19 cellular contexts compared by ENCODE assay signal in genomic region chr6:232896-233640, GRCh38. TPM values are rescaled to one million over a fixed set of nuclear protein-coding genes. Genes with fewer than 3 reads are reported as not detected.
DNase-seq lines count a peak whose midpoint lies in the region; ATAC-seq, FAIRE-seq and TF ChIP-seq lines count a peak whose summit lies in the region.
"Had no signal": no experiment of that assay in that cellular context is flagged by ENCODE, and none has a peak within 500 bp of the region (broad histone marks: within the 10 kb centered on the region; RNA-seq: fewer than 3 reads in every experiment).

No MANE protein-coding gene starts in this region.

- no peak overlapping the region for H2AFZ ChIP-seq in H1 (ENCODE audit: low read length)

- no peak for TF ChIP-seq EP300 in H1 (IDR thresholded peaks at IDR 0.05; ENCODE audit: borderline replicate concordance in 1 of 2, low read depth in 2 of 2, low read length in 2 of 2)

- H3K4ac ChIP-seq in H1 (replicated peaks; ENCODE audit: insufficient read length, low read depth, low read length) = no peak overlapping the region

- no peak overlapping the region for H2AK5ac ChIP-seq in H1 (ENCODE audit: low read depth, low read length)

- H3K23me2 ChIP-seq in H1 (ENCODE audit: low read depth, low read length) = no peaks in the 10 kb centered on the region

- H3K27me3 ChIP-seq in H1 (replicated peaks in 1 of 4; ENCODE audit: control insufficient read depth in 3 of 4, extremely low read depth in 1 of 4, insufficient read depth in 3 of 4, low read length in 3 of 4) = no peaks in the 10 kb centered on the region

- no peak for TF ChIP-seq RAD21 in H1 (IDR thresholded peaks at IDR 0.05 in 1 of 2, conservative IDR thresholded peaks at IDR 0.05 in 1 of 2; ENCODE audit: low read depth in 2 of 2, low read length in 2 of 2)

- H3K9ac ChIP-seq in H1 (replicated peaks in 1 of 4; ENCODE audit: extremely low read depth in 1 of 4, low read depth in 3 of 4, low read length in 3 of 4) = no peak overlapping the region
- H3K9ac ChIP-seq: BLaER1 treated with 17β-estradiol and CSF1 and Interleukin-3, amounts not matched to agents 10 nM and 100 nM had no signal

- peak; percentile 52 for DNase-seq in activated CD8-positive, alpha-beta memory T cell treated with anti-CD3 and anti-CD28 coated beads for 24 hours
- no peak for DNase-seq in activated CD8-positive, alpha-beta memory T cell treated with anti-CD3 and anti-CD28 coated beads, Interleukin-2, amount 10 ng/mL, durations not matched to agents 7 days and 5 days
- DNase-seq in T-helper 17 cell (no peak), H1 (ENCODE audit: low read depth in 1 of 2, low spot score in 2 of 2) (no peak), SIG-M5 treated with dmso at 0.1 percent for 504 hours (lab: John Stamatoyannopoulos, UW; ENCODE audit: unreplicated experiment) (no peak)
- no peak for DNase-seq in stimulated activated naive B cell treated with anti-CD40 and anti-IgM and Interleukin-4, amounts not matched to agents 10 μg/mL and 1 μg/mL and 100 μg/mL, for 72 hours
- DNase-seq in stimulated activated CD4-positive, alpha-beta T cell treated with anti-CD3 and anti-CD28 coated beads, Interleukin-4, amount 100 ng/mL, for 4 hours = no peak
- DNase-seq: 8988T, NCI-H1092 treated with DMSO at 0.1 percent for 48 hours, NCI-H1694, NCI-H2107, NCI-H345, NCI-H526 treated with DMSO at 0.1 percent for 48 hours, PC-3 had no signal

- no peak for FAIRE-seq in H1 (lab: Jason Lieb, UNC)
- FAIRE-seq: GM18507 had no signal

- peaks cover 0 to 8% (median 6%) of the 10 kb centered on the region in 4 experiments; a peak in 4 of 7 replicates for H3K4me1 ChIP-seq in H1 (replicated peaks in 1 of 4; ENCODE audit: control insufficient read depth in 3 of 4, insufficient read depth in 4 of 4, low read length in 3 of 4)
- H3K4me1 ChIP-seq: HAP-1 had no signal

- no peak overlapping the region for H3K23ac ChIP-seq in H1 (ENCODE audit: insufficient read length)

- H3K27me3 Mint-ChIP-seq in activated CD8-positive, alpha-beta memory T cell treated with anti-CD3 and anti-CD28 coated beads, Interleukin-2, amount 10 ng/mL, durations not matched to agents 7 days and 5 days = no peaks in the 10 kb centered on the region
- H3K27me3 Mint-ChIP-seq in T-helper 17 cell = no peaks in the 10 kb centered on the region
- H3K27me3 Mint-ChIP-seq in stimulated activated naive B cell treated with anti-CD40 and anti-IgM and Interleukin-4, amounts not matched to agents 10 μg/mL and 1 μg/mL and 100 μg/mL, for 72 hours = no peaks in the 10 kb centered on the region

- POLR2A ChIA-PET in H1 (lab: Charles Lee; ENCODE audit: partially characterized antibody) = no interaction called here

- H2BK120ac ChIP-seq in H1 (replicated peaks; ENCODE audit: low read depth, low read length) = no peak overlapping the region

- no peak overlapping the region for H3K27ac ChIP-seq in H1 (ENCODE audit: low read depth, low read length)
- H3K27ac ChIP-seq: BLaER1 treated with 17β-estradiol and CSF1 and Interleukin-3, amounts not matched to agents 10 nM and 100 nM had no signal

- TF ChIP-seq POLR2A in H1 (IDR thresholded peaks at IDR 0.05; ENCODE audit: control extremely low read depth in 1 of 2, low read depth in 2 of 2, low read length in 2 of 2) = no peak

- 0 out of 2 replicates have a peak overlapping the region, but pooled peaks have one; percentile 24 for H2BK5ac ChIP-seq in H1 (ENCODE audit: low read depth, low read length)

- H3K9me3 ChIP-seq in T-helper 17 cell (ENCODE audit: control insufficient read depth, low read length, poor library complexity, severe bottlenecking) (no peaks in the 10 kb centered on the region), H1 (ENCODE audit: insufficient read depth in 2 of 2, low read depth in 1 of 2, low read length in 1 of 2) (peaks cover 4 to 5% of the 10 kb centered on the region in 2 experiments; a peak in 3 of 4 replicates)
- H3K9me3 ChIP-seq: BLaER1 treated with 17β-estradiol and CSF1 and Interleukin-3, amounts not matched to agents 10 nM and 100 nM; HAP-1 had no signal

- no peak overlapping the region for H2BK20ac ChIP-seq in H1 (ENCODE audit: low read length)

- no peak for TF ChIP-seq CTCF in H1 (IDR thresholded peaks at IDR 0.05; ENCODE audit: control extremely low read depth in 1 of 3, insufficient read depth in 1 of 3, low read depth in 1 of 3, low read length in 3 of 3)

- H3K4me1 Mint-ChIP-seq in activated CD8-positive, alpha-beta memory T cell treated with anti-CD3 and anti-CD28 coated beads, Interleukin-2, amount 10 ng/mL, durations not matched to agents 7 days and 5 days = peaks cover 65% of the 10 kb centered on the region
- H3K4me1 Mint-ChIP-seq in T-helper 17 cell = peaks cover 22% of the 10 kb centered on the region
- peaks cover 46 to 66% of the 10 kb centered on the region in 2 donors for H3K4me1 Mint-ChIP-seq in stimulated activated naive B cell treated with anti-CD40 and anti-IgM and Interleukin-4, amounts not matched to agents 10 μg/mL and 1 μg/mL and 100 μg/mL, for 72 hours

- CTCF ChIA-PET in activated CD8-positive, alpha-beta memory T cell treated with anti-CD3 and anti-CD28 coated beads, Interleukin-2, amount 10 ng/mL, durations not matched to agents 7 days and 5 days (lab: Charles Lee) = interaction anchor here (0.7 to 2.4 kb wide), 3 partner anchors 10 to 45 kb away, joined by 3 to 10 read pairs (median 3); no protein-coding TSS in a partner anchor
- CTCF ChIA-PET in H1 (lab: Charles Lee; ENCODE audit: partially characterized antibody) = interaction anchor here (0.8 to 8.7 kb wide), 4 partner anchors 9 to 177 kb away, joined by 3 to 46 read pairs (median 4); no protein-coding TSS in a partner anchor

- H3K4me3 Mint-ChIP-seq in activated CD8-positive, alpha-beta memory T cell treated with anti-CD3 and anti-CD28 coated beads, Interleukin-2, amount 10 ng/mL, durations not matched to agents 7 days and 5 days = no peak overlapping the region
- H3K4me3 Mint-ChIP-seq in T-helper 17 cell = peak overlapping the region; percentile 45
- peak overlapping the region in 1 of 2 donors; percentile 2 for H3K4me3 Mint-ChIP-seq in stimulated activated naive B cell treated with anti-CD40 and anti-IgM and Interleukin-4, amounts not matched to agents 10 μg/mL and 1 μg/mL and 100 μg/mL, for 72 hours
- H3K4me3 Mint-ChIP-seq: IgD-negative memory B cell had no signal

- no peak overlapping the region for H3K4me2 ChIP-seq in H1 (ENCODE audit: insufficient read depth in 1 of 2, low read depth in 2 of 2, low read length in 2 of 2)

- no peak overlapping the region for H3K14ac ChIP-seq in H1 (ENCODE audit: insufficient read length)

- H4K20me1 ChIP-seq in H1 (replicated peaks in 1 of 2; ENCODE audit: control insufficient read depth in 1 of 2, insufficient read depth in 2 of 2, low read length in 2 of 2) = no peaks in the 10 kb centered on the region
- H4K20me1 ChIP-seq: BLaER1 treated with 17β-estradiol and CSF1 and Interleukin-3, amounts not matched to agents 10 nM and 100 nM had no signal

- H3K18ac ChIP-seq in H1 (ENCODE audit: extremely low read depth, low read length) = no peak overlapping the region

- no peaks in the 10 kb centered on the region for H3K36me3 ChIP-seq in H1 (ENCODE audit: control insufficient read depth in 2 of 4, insufficient read depth in 4 of 4, low read length in 3 of 4)
- H3K36me3 ChIP-seq: BLaER1 treated with 17β-estradiol and CSF1 and Interleukin-3, amounts not matched to agents 10 nM and 100 nM; HAP-1 had no signal

- 93% methylated on average over 14 of the region's 14 CpGs; no CpG with 5 or more reads in 1 of the 2 experiments for WGBS in H1 (ENCODE audit: extremely low coverage in 1 of 2, insufficient coverage in 1 of 2, insufficient read length in 1 of 2, insufficient replicate concordance in 2 of 2, low coverage in 1 of 2, low lambda C conversion rate in 2 of 2, missing lambda C conversion rate in 1 of 2), 2 experiments

- no peak overlapping the region for H2BK15ac ChIP-seq in H1 (ENCODE audit: low read length)

- no peaks in the 10 kb centered on the region for H3K79me2 ChIP-seq in H1 (ENCODE audit: control insufficient read depth in 1 of 2, insufficient read depth in 2 of 2, low read length in 2 of 2)

- no peak overlapping the region for H3K27ac Mint-ChIP-seq in activated CD8-positive, alpha-beta memory T cell treated with anti-CD3 and anti-CD28 coated beads, Interleukin-2, amount 10 ng/mL, durations not matched to agents 7 days and 5 days
- H3K27ac Mint-ChIP-seq in T-helper 17 cell = no peak overlapping the region
- H3K27ac Mint-ChIP-seq in stimulated activated naive B cell treated with anti-CD40 and anti-IgM and Interleukin-4, amounts not matched to agents 10 μg/mL and 1 μg/mL and 100 μg/mL, for 72 hours = peak overlapping the region; percentile 60
- H3K27ac Mint-ChIP-seq: IgD-negative memory B cell had no signal

- H2BK12ac ChIP-seq in H1 (ENCODE audit: low read depth, low read length) = peak overlapping the region; percentile 17; the same call in 1 of the 2 replicates

- H3K9me3 Mint-ChIP-seq in activated CD8-positive, alpha-beta memory T cell treated with anti-CD3 and anti-CD28 coated beads, Interleukin-2, amount 10 ng/mL, durations not matched to agents 7 days and 5 days (ENCODE audit: low read depth) = no peaks in the 10 kb centered on the region
- no peaks in the 10 kb centered on the region for H3K9me3 Mint-ChIP-seq in stimulated activated naive B cell treated with anti-CD40 and anti-IgM and Interleukin-4, amounts not matched to agents 10 μg/mL and 1 μg/mL and 100 μg/mL, for 72 hours
- H3K9me3 Mint-ChIP-seq: IgD-negative memory B cell had no signal

- no peak overlapping the region for H4K91ac ChIP-seq in H1 (replicated peaks; ENCODE audit: insufficient read length, low read length)

- no peak for ATAC-seq in activated CD8-positive, alpha-beta memory T cell treated with anti-CD3 and anti-CD28 coated beads, Interleukin-2, amount 10 ng/mL, durations not matched to agents 7 days and 5 days
- ATAC-seq in T-helper 17 cell (no peak), HG02885 (IDR thresholded peaks at IDR 0.05; ENCODE audit: poor library complexity, unreplicated experiment) (no peak)
- peak; percentile 54 to 58 for ATAC-seq in stimulated activated naive B cell treated with anti-CD40 and anti-IgM and Interleukin-4, amounts not matched to agents 10 μg/mL and 1 μg/mL and 100 μg/mL, for 72 hours (replicated peaks)
- ATAC-seq: PC-3 had no signal

- H3K4me3 ChIP-seq in H1 (ENCODE audit: extremely low read depth in 1 of 4, insufficient read depth in 2 of 4, low read depth in 3 of 4, low read length in 4 of 4) = no peak overlapping the region
- H3K4me3 ChIP-seq: BLaER1 treated with 17β-estradiol and CSF1 and Interleukin-3, amounts not matched to agents 10 nM and 100 nM; HAP-1 had no signal

- H4K5ac ChIP-seq in H1 (ENCODE audit: insufficient read length, low read depth, low read length) = no peak overlapping the region

- no peak overlapping the region for H3K56ac ChIP-seq in H1 (replicated peaks; ENCODE audit: insufficient read length, low read depth, low read length)

- peaks cover 8% of the 10 kb centered on the region for H3K36me3 Mint-ChIP-seq in activated CD8-positive, alpha-beta memory T cell treated with anti-CD3 and anti-CD28 coated beads, Interleukin-2, amount 10 ng/mL, durations not matched to agents 7 days and 5 days
- no peaks in the 10 kb centered on the region for H3K36me3 Mint-ChIP-seq in T-helper 17 cell (ENCODE audit: low read depth)
- H3K36me3 Mint-ChIP-seq in stimulated activated naive B cell treated with anti-CD40 and anti-IgM and Interleukin-4, amounts not matched to agents 10 μg/mL and 1 μg/mL and 100 μg/mL, for 72 hours = no peaks in the 10 kb centered on the region
- H3K36me3 Mint-ChIP-seq: IgD-negative memory B cell had no signal

- no peak overlapping the region for H4K8ac ChIP-seq in H1 (ENCODE audit: extremely low read depth, insufficient read depth, low read length)

- no peaks in the 10 kb centered on the region for H3K79me1 ChIP-seq in H1 (ENCODE audit: low read depth, low read length)

RNA-seq across cellular contexts. Expression of gene DUSP22, which starts 59.2 kb away (rescaled TPM):
- total RNA-seq in activated CD8-positive, alpha-beta memory T cell treated with anti-CD3 and anti-CD28 coated beads, Interleukin-2, amount 10 ng/mL, durations not matched to agents 7 days and 5 days = 10 to 100 TPM; 38.1 to 47.8 TPM
- total RNA-seq in T-helper 17 cell = 10 to 100 TPM; 26.9 to 38.1 TPM
- total RNA-seq in H1 (2021; fragmentation: NEBNext Ultra II Directional; extraction: Animal tissue kit (Norgen Biotek cat#: 25700)) = 29.8 and 32.4 TPM in 2 replicates
- 15.5 and 27.2 TPM in 2 replicates for polyA plus RNA-seq in H1 (2011; rRNA removed)
- polyA plus RNA-seq in H1 (2011; cell fraction: cytosol; rRNA removed) = 24.9 TPM
- polyA plus RNA-seq in H1 (2011; cell fraction: nucleus; rRNA removed) = 31.8 TPM
- 25.3 to 32.8 TPM (median 28.0 TPM) in 4 replicates for polyA plus RNA-seq in H1 (2012, experiment 1 of 2)
- 25.0 TPM for polyA plus RNA-seq in H1 (2012, experiment 2 of 2)
- 16.8 TPM for polyA plus RNA-seq in H1 (2013, experiment 1 of 2)
- polyA plus RNA-seq in H1 (2013, experiment 2 of 2) = 17.0 TPM
- polyA minus RNA-seq in H1 (2011; rRNA and poly(A)+ RNA removed) = 19.7 and 20.7 TPM in 2 replicates
- 8.5 TPM for polyA minus RNA-seq in H1 (2011; cell fraction: cytosol; rRNA and poly(A)+ RNA removed)
- 19.9 TPM for polyA minus RNA-seq in H1 (2011; cell fraction: nucleus; rRNA and poly(A)+ RNA removed)

Comparison
In these comparisons a context has a peak if more than half of its experiments do, and no peak if none do; other contexts are left out.
1. ATAC-seq: peak in stimulated activated naive B cell treated with anti-CD40 and anti-IgM and Interleukin-4, amounts not matched to agents 10 μg/mL and 1 μg/mL and 100 μg/mL, for 72 hours (2 of 2); none in activated CD8-positive, alpha-beta memory T cell treated with anti-CD3 and anti-CD28 coated beads, Interleukin-2, amount 10 ng/mL, durations not matched to agents 7 days and 5 days (single experiment), T-helper 17 cell (single experiment) and HG02885 (single experiment).